ENCODE assay signal across 23 cellular contexts in genomic region chr20:61528591-61528990, GRCh38.
A peak's percentile ranks its signal among the peaks of the same experiment; 100 is the strongest.
DNase-seq lines count a peak whose midpoint lies in the region; ATAC-seq and TF ChIP-seq lines count a peak whose summit lies in the region.
"Had no signal": no experiment of that assay in that cellular context is flagged by ENCODE, and none has a peak within 500 bp of the region (broad histone marks: within the 10 kb centered on the region; RNA-seq: fewer than 3 reads in every experiment).

No MANE protein-coding gene starts in this region.

- no peak overlapping the region for H3K4me3 ChIP-seq in RWPE2 (ENCODE audit: severe bottlenecking)
- H3K4me3 ChIP-seq in spleen: no peak overlapping the region
- H3K4me3 ChIP-seq: BLaER1, GM12878 had no signal

- H3K4me1 Mint-ChIP-seq in chondrocyte (ENCODE audit: low read depth): no peaks in the 10 kb centered on the region
- H3K4me1 Mint-ChIP-seq: CD14-positive monocyte; CD4-positive, alpha-beta memory T cell; CD4-positive, CD25-positive, alpha-beta regulatory T cell; CD8-positive, alpha-beta memory T cell had no signal

- H3K36me3 Mint-ChIP-seq in chondrocyte (ENCODE audit: low read depth): no peaks in the 10 kb centered on the region
- H3K36me3 Mint-ChIP-seq: CD14-positive monocyte; CD4-positive, alpha-beta memory T cell; CD4-positive, CD25-positive, alpha-beta regulatory T cell; CD8-positive, alpha-beta memory T cell had no signal

- H3K36me3 ChIP-seq in RWPE2 (ENCODE audit: low read depth): 0 out of 2 replicates have a peak, but pooled peaks cover 5% of the 10 kb centered on the region
- no peaks in the 10 kb centered on the region for H3K36me3 ChIP-seq in spleen
- H3K36me3 ChIP-seq: BE2C, BLaER1 had no signal

- CTCF ChIA-PET in RWPE1 (lab: Yijun Ruan, JAX): no interaction called here

- 63 to 84% (median 82%) methylated on average over 9 of the region's 9 CpGs for WGBS in spleen, 5 donors

- H3K4me1 ChIP-seq in RWPE2 (ENCODE audit: insufficient read depth, poor library complexity, severe bottlenecking) (peaks cover 27% of the 10 kb centered on the region), spleen (peaks cover 0 to 10% (median 0%) of the 10 kb centered on the region in 6 donors)
- H3K4me1 ChIP-seq: BE2C, BLaER1 had no signal

- POLR2A ChIA-PET in RWPE1 (lab: Yijun Ruan, JAX; ENCODE audit: low non-redundant PET): no interaction called here

- no peak for ATAC-seq in RWPE2 (ENCODE audit: low read depth)
- ATAC-seq: GM12878 had no signal

- no peak for TF ChIP-seq POLR2A in spleen (IDR thresholded peaks at IDR 0.05)

- H3K4me3 Mint-ChIP-seq in chondrocyte (ENCODE audit: unreplicated experiment): no peak overlapping the region
- H3K4me3 Mint-ChIP-seq: CD14-positive monocyte; CD4-positive, alpha-beta memory T cell; CD4-positive, CD25-positive, alpha-beta regulatory T cell; CD8-positive, alpha-beta memory T cell had no signal

- peak; percentile 74 for DNase-seq in RWPE2 (ENCODE audit: low spot score)
- peak; percentile 15 for DNase-seq in chondrocyte (ENCODE audit: low spot score)
- peak; percentile 25 for DNase-seq in spleen
- DNase-seq in RWPE1 (ENCODE audit: low spot score): no peak
- DNase-seq in stimulated activated CD4-positive, alpha-beta T cell treated with anti-CD3 and anti-CD28 coated beads, Interleukin-2, amount 100 ng/mL, for 24 hours: no peak
- DNase-seq: 8988T; ACHN; BE2C; C1 segment of cervical spinal cord; CD4-positive, alpha-beta memory T cell; CD4-positive, CD25-positive, alpha-beta regulatory T cell; CD8-positive, alpha-beta memory T cell; COR-L47; DMS 273 treated with DMSO at 0.1 percent for 48 hours; DMS153; DMS53; DMS79; DND-41; EL; GDM1 had no signal

- H3K9me3 ChIP-seq in RWPE2 (ENCODE audit: severe bottlenecking): no peaks in the 10 kb centered on the region
- H3K9me3 ChIP-seq in spleen: peaks cover 0 to 10% (median 0%) of the 10 kb centered on the region in 8 donors
- H3K9me3 ChIP-seq: BE2C, BLaER1 had no signal

- peaks cover 13% of the 10 kb centered on the region for H3K27me3 Mint-ChIP-seq in chondrocyte (ENCODE audit: low read depth)
- H3K27me3 Mint-ChIP-seq: CD4-positive, CD25-positive, alpha-beta regulatory T cell had no signal

- H3K27me3 ChIP-seq in RWPE2 (ENCODE audit: insufficient read depth, poor library complexity, severe bottlenecking): no peaks in the 10 kb centered on the region
- peaks cover 0 to 6% (median 0%) of the 10 kb centered on the region in 7 donors for H3K27me3 ChIP-seq in spleen (replicated peaks in 1 of 7)
- H3K27me3 ChIP-seq: BE2C, BLaER1 had no signal

- H3K27ac Mint-ChIP-seq in chondrocyte (ENCODE audit: unreplicated experiment): no peak overlapping the region
- H3K27ac Mint-ChIP-seq: CD4-positive, alpha-beta memory T cell; CD8-positive, alpha-beta memory T cell had no signal

- H3K27ac ChIP-seq in RWPE2 (ENCODE audit: poor library complexity, severe bottlenecking) (peak overlapping the region; percentile 10), spleen (no peak overlapping the region), RWPE1 (no peak overlapping the region)
- H3K27ac ChIP-seq: BLaER1 had no signal

- TF ChIP-seq CTCF in RWPE2 (IDR thresholded peaks at IDR 0.05; ENCODE audit: poor library complexity, severe bottlenecking) (no peak), chondrocyte (IDR thresholded peaks at IDR 0.05) (no peak), spleen (IDR thresholded peaks at IDR 0.05 in 8 of 11, conservative IDR thresholded peaks at IDR 0.05 in 3 of 11) (no peak), RWPE1 (conservative IDR thresholded peaks at IDR 0.05; ENCODE audit: low read depth) (no peak)

- H3K9me3 Mint-ChIP-seq in chondrocyte (ENCODE audit: low read depth): no peaks in the 10 kb centered on the region

- intact Hi-C loops in spleen (cut with DNase I; ENCODE audit: low total_unique reads): no loop called here

Comparison
In these comparisons a context has a peak if more than half of its experiments do, and no peak if none do; other contexts are left out.
1. DNase-seq: peak in RWPE2 (single experiment), chondrocyte (single experiment) and spleen (single experiment); none in RWPE1 (single experiment) and stimulated activated CD4-positive, alpha-beta T cell treated with anti-CD3 and anti-CD28 coated beads, Interleukin-2, amount 100 ng/mL, for 24 hours (0 of 2).